ENCODE assay signal across 8 cellular contexts in genomic region chr9:6757988-6758417, GRCh38. TPM values are rescaled to one million over a fixed set of nuclear protein-coding genes. Genes with fewer than 3 reads are reported as not detected.
A peak's percentile ranks its signal among the peaks of the same experiment; 100 is the strongest.
DNase-seq lines count a peak whose midpoint lies in the region; ATAC-seq and TF ChIP-seq lines count a peak whose summit lies in the region.

No MANE protein-coding gene starts in this region.

- peak overlapping the region; percentile 96 for H3K4me3 Mint-ChIP-seq in natural killer cell treated with Interleukin-12 subunit alpha and Interleukin-12 subunit beta and Interleukin-15 and Interleukin-18, amount 100 ng/mL, for 72 hours

- peaks cover 1% of the 10 kb centered on the region for H3K36me3 Mint-ChIP-seq in natural killer cell treated with Interleukin-12 subunit alpha and Interleukin-12 subunit beta and Interleukin-15 and Interleukin-18, amount 100 ng/mL, for 72 hours

- CTCF ChIA-PET in HEK293 (lab: Yijun Ruan, JAX) = interaction anchor here (0.6 kb wide), 1 partner anchor 20 kb away, joined by 3 read pairs; no protein-coding TSS in a partner anchor

- peaks cover 23 to 38% of the 10 kb centered on the region in 2 donors for H3K4me1 Mint-ChIP-seq in natural killer cell treated with Interleukin-12 subunit alpha and Interleukin-12 subunit beta and Interleukin-15 and Interleukin-18, amount 100 ng/mL, for 72 hours (ENCODE audit: low read depth in 2 of 2)

- no peaks in the 10 kb centered on the region for H3K9me3 Mint-ChIP-seq in natural killer cell treated with Interleukin-12 subunit alpha and Interleukin-12 subunit beta and Interleukin-15 and Interleukin-18, amount 100 ng/mL, for 72 hours

- no peaks in the 10 kb centered on the region for H3K27me3 Mint-ChIP-seq in natural killer cell treated with Interleukin-12 subunit alpha and Interleukin-12 subunit beta and Interleukin-15 and Interleukin-18, amount 100 ng/mL, for 72 hours

- H3K27ac Mint-ChIP-seq in natural killer cell treated with Interleukin-12 subunit alpha and Interleukin-12 subunit beta and Interleukin-15 and Interleukin-18, amount 100 ng/mL, for 72 hours = peak overlapping the region; percentile 98 to 100

- H3K27ac ChIP-seq in HEK293 (ENCODE audit: extremely low read depth, low read depth, low read length) (peak overlapping the region; percentile 58; the same call in 1 of the 2 replicates), OCI-LY1 (ENCODE audit: low read depth, low read length, poor library complexity, severe bottlenecking) (peak overlapping the region; percentile 80)

- H3K9me3 ChIP-seq in HEK293 (ENCODE audit: control insufficient read depth, insufficient read depth, low read depth, low read length) = no peaks in the 10 kb centered on the region
- no peaks in the 10 kb centered on the region for H3K9me3 ChIP-seq in OCI-LY1 (ENCODE audit: low read length)

- no peak overlapping the region for H2AFZ ChIP-seq in OCI-LY1 (ENCODE audit: low read length)

- peak overlapping the region; percentile 91 for H3K4me3 ChIP-seq in HEK293 (ENCODE audit: low read depth, low read length)
- H3K4me3 ChIP-seq in OCI-LY1 (ENCODE audit: low read depth, low read length, poor library complexity, severe bottlenecking) = peak overlapping the region; percentile 78
- H3K4me3 ChIP-seq in epithelial cell of esophagus (ENCODE audit: low read length) = peak overlapping the region; percentile 75

- peak overlapping the region; percentile 61 for H3K4me2 ChIP-seq in OCI-LY1 (ENCODE audit: low read length)

- H4K20me1 ChIP-seq in OCI-LY1 (ENCODE audit: insufficient read depth, low read length) = no peaks in the 10 kb centered on the region

- H3K36me3 ChIP-seq in HEK293 (ENCODE audit: control insufficient read depth in 2 of 2, insufficient read depth in 1 of 2, low read length in 2 of 2) (no peaks in the 10 kb centered on the region), OCI-LY1 (ENCODE audit: insufficient read depth, low read length) (no peaks in the 10 kb centered on the region)

- TF ChIP-seq CTCF in HEK293 (tag by site-specific recombination; IDR thresholded peaks at IDR 0.05) (no peak), OCI-LY1 (IDR thresholded peaks at IDR 0.05; ENCODE audit: low read length) (no peak), epithelial cell of esophagus (IDR thresholded peaks at IDR 0.05; ENCODE audit: insufficient read depth, low read depth, low read length, missing control alignments) (no peak)

- H3K79me2 ChIP-seq in OCI-LY1 (ENCODE audit: insufficient read depth, low read length) = peaks cover 37% of the 10 kb centered on the region

- no peaks in the 10 kb centered on the region for H3F3A ChIP-seq in OCI-LY1 (ENCODE audit: insufficient read depth, low read length)

- DNase-seq in epithelial cell of esophagus (ENCODE audit: low read depth) (no peak), DMS114 treated with DMSO at 0.1 percent for 48 hours (lab: John Stamatoyannopoulos, UW; ENCODE audit: unreplicated experiment) (no peak), SK-N-DZ (ENCODE audit: low spot score) (no peak), SKM-1 treated with dmso at 0.1 percent for 144 hours (lab: John Stamatoyannopoulos, UW; ENCODE audit: unreplicated experiment) (no peak)
- DNase-seq in natural killer cell treated with Interleukin-12 subunit alpha and Interleukin-12 subunit beta and Interleukin-15 and Interleukin-18, amount 100 ng/mL, for 72 hours (ENCODE audit: low spot score) = no peak

- ATAC-seq in GM18502 (IDR thresholded peaks at IDR 0.05; ENCODE audit: poor library complexity, unreplicated experiment) = peak; percentile 12
- peak; percentile 37 to 47 for ATAC-seq in natural killer cell treated with Interleukin-12 subunit alpha and Interleukin-12 subunit beta and Interleukin-15 and Interleukin-18, amount 100 ng/mL, for 72 hours

- no peaks in the 10 kb centered on the region for H3K9me2 ChIP-seq in OCI-LY1 (ENCODE audit: low read depth, low read length)

- H3K9ac ChIP-seq in OCI-LY1 (ENCODE audit: low read length) = peak overlapping the region; percentile 75

- POLR2A ChIA-PET in HEK293 (lab: Yijun Ruan, JAX) = interaction anchor here (0.5 to 2.6 kb wide), 17 partner anchors 9 to 750 kb away, joined by 3 to 17 read pairs (median 5); partner anchors contain the start of gene GLDC

- no peaks in the 10 kb centered on the region for H3K4me1 ChIP-seq in HEK293 (ENCODE audit: control insufficient read depth, insufficient read depth, low read length)
- H3K4me1 ChIP-seq in OCI-LY1 (ENCODE audit: insufficient read depth, low read length, severe bottlenecking) = peaks cover 22% of the 10 kb centered on the region

- H3K27me3 ChIP-seq in OCI-LY1 (ENCODE audit: insufficient read depth, low read length) = no peaks in the 10 kb centered on the region

TF ChIP-seq in HEK293, 187 proteins besides CTCF, POLR2A, EP300 and RAD21 (continues in another document):
- no peak for TF ChIP-seq ZNF560 (tag by site-specific recombination; IDR thresholded peaks at IDR 0.05; ENCODE audit: borderline replicate concordance)
- TF ChIP-seq ZNF76 (tag by site-specific recombination; IDR thresholded peaks at IDR 0.05; ENCODE audit: borderline replicate concordance, low read depth) = peak; percentile 50
- TF ChIP-seq ZNF548 (tag by site-specific recombination; IDR thresholded peaks at IDR 0.05) = no peak
- no peak for TF ChIP-seq KLF8 (tag by site-specific recombination; IDR thresholded peaks at IDR 0.05)
- TF ChIP-seq MEIS1 (CRISPR knock-in tag; IDR thresholded peaks at IDR 0.05; ENCODE audit: borderline replicate concordance) = no peak
- peak; percentile 53 for TF ChIP-seq IKZF3 (tag by site-specific recombination; IDR thresholded peaks at IDR 0.05)
- no peak for TF ChIP-seq ZNF274 (IDR thresholded peaks at IDR 0.05; ENCODE audit: low read length)
- TF ChIP-seq ZNF274 (tag by site-specific recombination; IDR thresholded peaks at IDR 0.05; ENCODE audit: borderline replicate concordance) = no peak
- TF ChIP-seq ZNF600 (tag by site-specific recombination; IDR thresholded peaks at IDR 0.05) = peak; percentile 74
- TF ChIP-seq, protein P1, sequence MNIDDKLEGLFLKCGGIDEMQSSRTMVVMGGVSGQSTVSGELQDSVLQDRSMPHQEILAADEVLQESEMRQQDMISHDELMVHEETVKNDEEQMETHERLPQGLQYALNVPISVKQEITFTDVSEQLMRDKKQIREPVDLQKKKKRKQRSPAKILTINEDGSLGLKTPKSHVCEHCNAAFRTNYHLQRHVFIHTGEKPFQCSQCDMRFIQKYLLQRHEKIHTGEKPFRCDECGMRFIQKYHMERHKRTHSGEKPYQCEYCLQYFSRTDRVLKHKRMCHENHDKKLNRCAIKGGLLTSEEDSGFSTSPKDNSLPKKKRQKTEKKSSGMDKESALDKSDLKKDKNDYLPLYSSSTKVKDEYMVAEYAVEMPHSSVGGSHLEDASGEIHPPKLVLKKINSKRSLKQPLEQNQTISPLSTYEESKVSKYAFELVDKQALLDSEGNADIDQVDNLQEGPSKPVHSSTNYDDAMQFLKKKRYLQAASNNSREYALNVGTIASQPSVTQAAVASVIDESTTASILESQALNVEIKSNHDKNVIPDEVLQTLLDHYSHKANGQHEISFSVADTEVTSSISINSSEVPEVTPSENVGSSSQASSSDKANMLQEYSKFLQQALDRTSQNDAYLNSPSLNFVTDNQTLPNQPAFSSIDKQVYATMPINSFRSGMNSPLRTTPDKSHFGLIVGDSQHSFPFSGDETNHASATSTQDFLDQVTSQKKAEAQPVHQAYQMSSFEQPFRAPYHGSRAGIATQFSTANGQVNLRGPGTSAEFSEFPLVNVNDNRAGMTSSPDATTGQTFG (tag by site-specific recombination; IDR thresholded peaks at IDR 0.05; ENCODE audit: borderline replicate concordance) = no peak
- TF ChIP-seq ZNF610 (tag by site-specific recombination; IDR thresholded peaks at IDR 0.05; ENCODE audit: borderline replicate concordance) = peak; percentile 30; the same call in 1 of the 2 replicates
- no peak for TF ChIP-seq ZNF366 (tag by site-specific recombination; conservative IDR thresholded peaks at IDR 0.05)
- TF ChIP-seq YY1 (tag by site-specific recombination; IDR thresholded peaks at IDR 0.05) = no peak
- TF ChIP-seq KLF16 (tag by site-specific recombination; IDR thresholded peaks at IDR 0.05) = peak; percentile 54; the same call in 1 of the 2 replicates
- TF ChIP-seq ZNF501 (tag by site-specific recombination; IDR thresholded peaks at IDR 0.05) = no peak
- TF ChIP-seq ZNF140 (tag by site-specific recombination; IDR thresholded peaks at IDR 0.05) = no peak
- TF ChIP-seq ZNF23 (tag by site-specific recombination; IDR thresholded peaks at IDR 0.05; ENCODE audit: borderline replicate concordance) = no peak
- no peak for TF ChIP-seq ZNF324 (tag by site-specific recombination; IDR thresholded peaks at IDR 0.05)
- no peak for TF ChIP-seq ZNF302 (tag by site-specific recombination; IDR thresholded peaks at IDR 0.05; ENCODE audit: low read depth)
- TF ChIP-seq ZNF398 (tag by site-specific recombination; IDR thresholded peaks at IDR 0.05) = peak; percentile 53; the same call in 1 of the 2 replicates
- 0 out of 2 replicates have a peak, but pooled peaks have one; percentile 21 for TF ChIP-seq ZFHX2 (tag by site-specific recombination; conservative IDR thresholded peaks at IDR 0.05)
- TF ChIP-seq ZNF341 (tag by site-specific recombination; IDR thresholded peaks at IDR 0.05; ENCODE audit: low read depth) = peak; percentile 91

RNA-seq across cellular contexts. Expression of gene KDM4C, which starts 0.2 kb away (rescaled TPM):
- 10 to 100 TPM; 66.2 to 68.7 TPM for total RNA-seq in natural killer cell treated with Interleukin-12 subunit alpha and Interleukin-12 subunit beta and Interleukin-15 and Interleukin-18, amount 100 ng/mL, for 72 hours
- 6.2 and 7.0 TPM in 2 replicates for polyA plus RNA-seq in SK-N-DZ (2014; cell fraction: cytosol; rRNA removed)
- 8.9 and 10.6 TPM in 2 replicates for polyA plus RNA-seq in SK-N-DZ (2014; cell fraction: nucleus; rRNA removed)
